In genomic region chr17:21275579-21276339, GRCh38 we compare ENCODE assay signal across 8 cellular contexts.
DNase-seq lines count a peak whose midpoint lies in the region; ATAC-seq lines count a peak whose summit lies in the region.

No MANE protein-coding gene starts in this region.

- peak; percentile 69 for ATAC-seq in GM18499 (IDR thresholded peaks at IDR 0.05; ENCODE audit: insufficient read depth, unreplicated experiment)
- ATAC-seq in HG02759 (IDR thresholded peaks at IDR 0.05; ENCODE audit: unreplicated experiment), result peak; percentile 98

- H3K4me3 ChIP-seq in iPS-11a (ENCODE audit: low read depth, low read length), result peak overlapping the region; percentile 35
- H3K4me3 ChIP-seq in skeletal muscle cell (ENCODE audit: low read depth, low read length), result peak overlapping the region; percentile 59

- peak; percentile 77 to 87 (median 78) for DNase-seq in NCI-H1417 (lab: John Stamatoyannopoulos, UW)
- DNase-seq in T1000 (lab: John Stamatoyannopoulos, UW), result peak; percentile 83
- DNase-seq in astrocyte of the hippocampus (ENCODE audit: low read depth, low spot score), result peak; percentile 93
- DNase-seq in skeletal muscle cell (ENCODE audit: low read depth), result no peak
- DNase-seq in NCI-H2029 (lab: John Stamatoyannopoulos, UW), result no peak

Comparison
In these comparisons a context has a peak if more than half of its experiments do, and no peak if none do; other contexts are left out.
1. DNase-seq: peak in NCI-H1417 (3 of 3), T1000 (single experiment) and astrocyte of the hippocampus (single experiment); none in skeletal muscle cell (single experiment) and NCI-H2029 (single experiment).